Comparison of ENCODE assay signal across 17 cellular contexts in the genomic region with DNA sequence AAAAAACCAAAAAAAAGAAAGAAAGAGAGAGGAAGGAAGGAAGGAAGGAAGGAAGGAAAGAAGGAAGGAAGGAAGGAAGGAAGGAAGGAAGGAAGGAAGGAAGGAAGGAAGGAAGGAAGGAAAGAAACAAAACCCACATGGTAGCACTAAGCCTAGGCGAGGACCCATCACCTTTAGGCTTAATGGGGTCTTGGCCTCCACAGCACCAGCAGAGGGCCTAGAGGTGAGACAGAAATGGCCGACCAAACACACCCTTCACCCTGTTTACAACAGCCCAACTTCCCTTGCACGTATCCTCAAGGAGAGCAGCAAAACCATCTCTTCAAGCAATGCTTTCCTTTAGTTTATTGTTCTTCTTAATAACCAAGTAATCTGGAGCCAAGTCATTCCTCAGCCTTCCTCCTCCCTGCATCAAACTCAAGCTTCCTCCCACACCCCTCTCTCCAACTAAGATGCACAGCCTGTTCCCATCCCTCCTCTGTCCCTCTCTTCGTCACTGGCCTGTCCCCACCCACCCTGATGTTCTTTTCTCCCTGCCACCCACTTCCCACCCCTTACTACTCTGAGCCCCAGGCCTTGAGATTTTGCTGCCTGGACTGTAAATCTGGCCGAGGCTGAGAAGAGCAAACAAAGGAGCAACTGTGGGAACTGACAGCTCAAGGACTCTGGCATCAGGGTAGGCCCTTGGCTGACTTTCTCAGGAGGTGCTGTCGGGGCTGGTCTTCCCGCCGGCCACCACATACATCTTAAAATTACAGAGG. TPM values are rescaled to one million over a fixed set of nuclear protein-coding genes. Genes with fewer than 3 reads are reported as not detected.
DNase-seq lines count a peak whose midpoint lies in the region; ATAC-seq, FAIRE-seq and TF ChIP-seq lines count a peak whose summit lies in the region.
"Had no signal": no experiment of that assay in that cellular context is flagged by ENCODE, and none has a peak within 500 bp of the region (broad histone marks: within the 10 kb centered on the region; RNA-seq: fewer than 3 reads in every experiment).

No MANE protein-coding gene starts in this region.

- no peak overlapping the region for H3K4me2 ChIP-seq in OCI-LY7 (ENCODE audit: low read length)

- no peak overlapping the region for H3K27ac ChIP-seq in OCI-LY7 (ENCODE audit: low read depth, low read length, poor library complexity, severe bottlenecking)
- H3K27ac ChIP-seq in left lung: no peak overlapping the region
- H3K27ac ChIP-seq in stomach: peak overlapping the region; percentile 32 to 88 (median 60)

- TF ChIP-seq CTCF in GM13977 (IDR thresholded peaks at IDR 0.05; ENCODE audit: extremely low read depth, insufficient read depth, missing control alignments): peak; percentile 4
- 0 out of 2 replicates have a peak, but pooled peaks have one; percentile 34 for TF ChIP-seq CTCF in OCI-LY7 (conservative IDR thresholded peaks at IDR 0.05; ENCODE audit: low read length)
- TF ChIP-seq CTCF in left lung (IDR thresholded peaks at IDR 0.05): no peak
- TF ChIP-seq CTCF in stomach (IDR thresholded peaks at IDR 0.05): no peak

- H3K4me3 ChIP-seq in OCI-LY7 (ENCODE audit: low read depth, low read length, poor library complexity, severe bottlenecking) (no peak overlapping the region), left lung (no peak overlapping the region), stomach (no peak overlapping the region)

- H3K9me2 ChIP-seq in OCI-LY7 (ENCODE audit: insufficient read depth, low read length): no peaks in the 10 kb centered on the region

- H3K4me1 ChIP-seq in OCI-LY7 (ENCODE audit: insufficient read depth, low read length, poor library complexity, severe bottlenecking) (peaks cover 17% of the 10 kb centered on the region), left lung (no peaks in the 10 kb centered on the region), stomach (peaks cover 5 to 40% (median 38%) of the 10 kb centered on the region in 4 donors)
- H3K4me1 ChIP-seq: BE2C had no signal

- CTCF ChIA-PET in OCI-LY7 (lab: Charles Lee; ENCODE audit: unreplicated experiment): no interaction called here

- DNase-seq in GM13977 (ENCODE audit: low spot score) (no peak), OCI-LY7 (ENCODE audit: low spot score) (peak; percentile 36), left lung (no peak), stomach (peak; percentile 63), hepatic stellate cell (ENCODE audit: low spot score) (no peak), H54 (ENCODE audit: insufficient read length, low spot score) (no peak)
- DNase-seq: activated CD8-positive, alpha-beta memory T cell treated with anti-CD3 and anti-CD28 coated beads for 24 hours; BE2C; DMS 273 treated with DMSO at 0.1 percent for 48 hours; NCI-H1048; NCI-H748 treated with DMSO at 0.1 percent for 48 hours; substantia nigra had no signal

- no peaks in the 10 kb centered on the region for H3K9me3 ChIP-seq in OCI-LY7 (ENCODE audit: low read length)
- H3K9me3 ChIP-seq in left lung: no peaks in the 10 kb centered on the region
- H3K9me3 ChIP-seq in stomach: no peaks in the 10 kb centered on the region
- H3K9me3 ChIP-seq: BE2C had no signal

- TF ChIP-seq EP300 in stomach (IDR thresholded peaks at IDR 0.05): no peak

- in situ Hi-C loops in GM13977 (cut with MboI; ENCODE audit: low pct_unique_long_range_greater_than_20kb, low sequenced_read_pairs, unreplicated experiment): no loop called here

- H3K36me3 ChIP-seq in OCI-LY7 (ENCODE audit: insufficient read depth, low read length) (peaks cover 86% of the 10 kb centered on the region), left lung (no peaks in the 10 kb centered on the region), stomach (no peaks in the 10 kb centered on the region)
- H3K36me3 ChIP-seq: BE2C had no signal

- ATAC-seq in left lung (peak; percentile 49), HG03159 (IDR thresholded peaks at IDR 0.05; ENCODE audit: unreplicated experiment) (no peak)

- 40 to 55% (median 47%) methylated on average over 8 of the region's 8 CpGs for WGBS in stomach, 5 donors

- POLR2A ChIA-PET in OCI-LY7 (lab: Charles Lee): interaction anchor here (0.7 kb wide), 1 partner anchor 71 kb away, joined by 3 read pairs; no protein-coding TSS in a partner anchor

- TF ChIP-seq POLR2A in stomach (IDR thresholded peaks at IDR 0.05): no peak
- TF ChIP-seq POLR2A in H54 (IDR thresholded peaks at IDR 0.05; ENCODE audit: low read depth, low read length): no peak

- H3K27me3 ChIP-seq in left lung (no peaks in the 10 kb centered on the region), stomach (no peaks in the 10 kb centered on the region)

- H3K79me2 ChIP-seq in OCI-LY7 (ENCODE audit: insufficient read depth, low read depth, low read length): no peaks in the 10 kb centered on the region

- TSS peak; percentile 71 for BruUV-seq in OCI-LY7 (replicated peaks; lab: Mats Ljungman, UMichigan)

- intact Hi-C loops in OCI-LY7 (cut with micrococcal nuclease; ENCODE audit: unreplicated experiment): no loop called here
- intact Hi-C loops in left lung (cut with DNase I): no loop called here
- intact Hi-C loops in stomach (cut with DNase I; ENCODE audit: low total_unique reads): no loop called here

- no peak for FAIRE-seq in H54 (lab: Jason Lieb, UNC)
- FAIRE-seq: RCC 7860 had no signal

- no peak overlapping the region for H2AFZ ChIP-seq in OCI-LY7 (ENCODE audit: low read length)

- peaks cover 10% of the 10 kb centered on the region; the same call in 1 of the 2 replicates for H4K20me1 ChIP-seq in OCI-LY7 (ENCODE audit: insufficient read depth, low read length)

RNA-seq across cellular contexts. Expression of gene POU2AF1, which starts 26.0 kb away (rescaled TPM):
- total RNA-seq in OCI-LY7 (2014; rRNA removed; shearing (Covaris generic)): 56.4 and 86.1 TPM in 2 replicates
- 285 and 315 TPM in 2 replicates for total RNA-seq in OCI-LY7 (2022)
- total RNA-seq in left lung: 1 to 10 TPM; 1.3 to 4.5 TPM
- total RNA-seq in stomach: 10 to 100 TPM in 2 of 5 donors, 1 to 10 TPM in 2, not detected in 1; 2.8 to 43.2 (median 14.8) TPM
- 10 to 100 TPM in 1 of 3 donors, 1 to 10 TPM in 2; 7.0 to 12.3 (median 8.8) TPM for polyA plus RNA-seq in stomach
- total RNA-seq: myocyte, pulmonary artery endothelial cell had no signal

RNA-seq across cellular contexts. Expression of gene POU2AF3, which starts 54.8 kb away (rescaled TPM):
- not detected in 2 replicates for total RNA-seq in OCI-LY7 (2014; rRNA removed; shearing (Covaris generic))
- total RNA-seq in OCI-LY7 (2022): not detected in 2 replicates
- 1 to 10 TPM; 2.7 to 2.8 TPM for total RNA-seq in left lung
- total RNA-seq in stomach: 1 to 10 TPM in 4 of 5 donors, under 1 TPM in 1; 0.58 to 7.6 (median 3.1) TPM
- polyA plus RNA-seq in stomach: 10 to 100 TPM in 1 of 3 donors, 1 to 10 TPM in 2; 3.3 to 10.1 (median 4.3) TPM
- total RNA-seq: activated T-helper 2 cell treated with anti-CD3 and anti-CD28 coated beads, Interferon-gamma antibody, Interleukin-2, Interleukin-4, amounts not matched to agents 10 μg/mL and 5 μg/mL and 100 μg/mL, durations not matched to agents 14 hours and 24 hours and 36 hours; myocyte; pulmonary artery endothelial cell had no signal

Comparison
In these comparisons a context has a peak if more than half of its experiments do, and no peak if none do; other contexts are left out.
1. DNase-seq: peak in OCI-LY7 (single experiment) and stomach (single experiment); none in GM13977 (single experiment), left lung (0 of 2), hepatic stellate cell (single experiment) and H54 (single experiment).
2. CTCF ChIP-seq: peak in GM13977 (single experiment) and OCI-LY7 (single experiment); none in left lung (0 of 2) and stomach (0 of 7).
3. H3K27ac ChIP-seq: peak in stomach (5 of 5); none in OCI-LY7 (single experiment) and left lung (0 of 2).